ENCODE assay signal across 1 cellular context in the genomic region with DNA sequence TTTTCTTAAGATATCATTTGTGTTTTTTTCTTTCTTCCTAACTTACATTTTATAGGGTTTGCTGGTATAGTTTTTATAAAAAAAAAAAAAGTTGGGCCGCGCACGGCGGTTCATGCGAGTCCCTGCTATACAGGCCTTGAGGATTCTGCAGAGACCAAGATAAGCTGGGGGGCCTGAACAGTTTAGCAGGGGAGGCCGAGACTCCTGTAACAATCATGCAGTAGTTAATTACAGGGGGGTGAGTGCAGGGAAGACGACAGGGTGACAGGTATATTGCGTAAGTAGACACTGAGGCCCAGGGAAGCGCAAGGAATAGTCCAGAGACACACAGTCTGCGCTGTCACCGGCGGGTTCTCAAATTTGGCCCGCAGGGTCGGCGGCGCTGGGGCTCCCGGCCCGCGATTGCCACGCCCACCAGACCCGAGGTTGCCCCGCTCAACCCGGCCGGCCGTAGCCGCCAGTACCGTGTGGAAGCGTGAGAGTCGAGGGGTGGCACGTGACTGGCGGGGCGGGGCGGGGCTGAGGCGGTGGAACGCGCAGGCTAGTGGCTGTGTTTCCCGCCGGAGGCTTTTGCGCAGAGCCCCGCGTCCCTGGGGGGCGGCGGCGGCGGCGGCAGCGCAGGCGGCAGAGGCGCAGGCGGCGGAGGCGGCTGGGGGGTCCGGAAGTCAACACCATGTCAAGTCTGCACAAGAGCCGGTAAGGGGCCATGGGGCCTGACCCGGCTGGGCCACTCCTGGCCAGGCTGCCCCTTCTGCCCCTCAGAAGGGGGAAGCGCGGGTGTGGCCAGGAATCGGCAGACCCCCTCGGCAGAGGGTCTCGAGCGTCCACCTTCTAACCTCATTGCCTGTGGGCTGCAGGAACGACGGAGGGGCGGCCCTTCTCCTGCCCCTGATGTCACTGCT.
TF ChIP-seq lines count a peak whose summit lies in the region.

A gene with protein sequence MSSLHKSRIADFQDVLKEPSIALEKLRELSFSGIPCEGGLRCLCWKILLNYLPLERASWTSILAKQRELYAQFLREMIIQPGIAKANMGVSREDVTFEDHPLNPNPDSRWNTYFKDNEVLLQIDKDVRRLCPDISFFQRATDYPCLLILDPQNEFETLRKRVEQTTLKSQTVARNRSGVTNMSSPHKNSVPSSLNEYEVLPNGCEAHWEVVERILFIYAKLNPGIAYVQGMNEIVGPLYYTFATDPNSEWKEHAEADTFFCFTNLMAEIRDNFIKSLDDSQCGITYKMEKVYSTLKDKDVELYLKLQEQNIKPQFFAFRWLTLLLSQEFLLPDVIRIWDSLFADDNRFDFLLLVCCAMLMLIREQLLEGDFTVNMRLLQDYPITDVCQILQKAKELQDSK (plus strand): TSS at position 573 of the 902 bp plus-strand sequence. CDS start 101 bp downstream, at position 674.

TF ChIP-seq in HEK293, 187 proteins besides CTCF, POLR2A, EP300 and RAD21 (continued from another document):
- TF ChIP-seq, protein P1, sequence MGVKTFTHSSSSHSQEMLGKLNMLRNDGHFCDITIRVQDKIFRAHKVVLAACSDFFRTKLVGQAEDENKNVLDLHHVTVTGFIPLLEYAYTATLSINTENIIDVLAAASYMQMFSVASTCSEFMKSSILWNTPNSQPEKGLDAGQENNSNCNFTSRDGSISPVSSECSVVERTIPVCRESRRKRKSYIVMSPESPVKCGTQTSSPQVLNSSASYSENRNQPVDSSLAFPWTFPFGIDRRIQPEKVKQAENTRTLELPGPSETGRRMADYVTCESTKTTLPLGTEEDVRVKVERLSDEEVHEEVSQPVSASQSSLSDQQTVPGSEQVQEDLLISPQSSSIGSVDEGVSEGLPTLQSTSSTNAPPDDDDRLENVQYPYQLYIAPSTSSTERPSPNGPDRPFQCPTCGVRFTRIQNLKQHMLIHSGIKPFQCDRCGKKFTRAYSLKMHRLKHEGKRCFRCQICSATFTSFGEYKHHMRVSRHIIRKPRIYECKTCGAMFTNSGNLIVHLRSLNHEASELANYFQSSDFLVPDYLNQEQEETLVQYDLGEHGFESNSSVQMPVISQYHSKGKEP (tag by site-specific recombination; IDR thresholded peaks at IDR 0.05) = peak; percentile 53; the same call in 1 of the 2 replicates
- TF ChIP-seq HOXD13 (CRISPR knock-in tag; IDR thresholded peaks at IDR 0.05; ENCODE audit: borderline replicate concordance) = no peak
- no peak for TF ChIP-seq ZNF16 (tag by site-specific recombination; IDR thresholded peaks at IDR 0.05; ENCODE audit: low read depth)
- TF ChIP-seq, protein P2, sequence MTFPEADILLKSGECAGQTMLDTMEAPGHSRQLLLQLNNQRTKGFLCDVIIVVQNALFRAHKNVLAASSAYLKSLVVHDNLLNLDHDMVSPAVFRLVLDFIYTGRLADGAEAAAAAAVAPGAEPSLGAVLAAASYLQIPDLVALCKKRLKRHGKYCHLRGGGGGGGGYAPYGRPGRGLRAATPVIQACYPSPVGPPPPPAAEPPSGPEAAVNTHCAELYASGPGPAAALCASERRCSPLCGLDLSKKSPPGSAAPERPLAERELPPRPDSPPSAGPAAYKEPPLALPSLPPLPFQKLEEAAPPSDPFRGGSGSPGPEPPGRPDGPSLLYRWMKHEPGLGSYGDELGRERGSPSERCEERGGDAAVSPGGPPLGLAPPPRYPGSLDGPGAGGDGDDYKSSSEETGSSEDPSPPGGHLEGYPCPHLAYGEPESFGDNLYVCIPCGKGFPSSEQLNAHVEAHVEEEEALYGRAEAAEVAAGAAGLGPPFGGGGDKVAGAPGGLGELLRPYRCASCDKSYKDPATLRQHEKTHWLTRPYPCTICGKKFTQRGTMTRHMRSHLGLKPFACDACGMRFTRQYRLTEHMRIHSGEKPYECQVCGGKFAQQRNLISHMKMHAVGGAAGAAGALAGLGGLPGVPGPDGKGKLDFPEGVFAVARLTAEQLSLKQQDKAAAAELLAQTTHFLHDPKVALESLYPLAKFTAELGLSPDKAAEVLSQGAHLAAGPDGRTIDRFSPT (tag by site-specific recombination; IDR thresholded peaks at IDR 0.05) = peak; percentile 85
- peak; percentile 42; the same call in 1 of the 2 replicates for TF ChIP-seq ZNF843 (tag by site-specific recombination; IDR thresholded peaks at IDR 0.05)
- 0 out of 2 replicates have a peak, but pooled peaks have one; percentile 57 for TF ChIP-seq ZBTB1 (tag by site-specific recombination; IDR thresholded peaks at IDR 0.05)
- no peak for TF ChIP-seq ZNF112 (tag by site-specific recombination; IDR thresholded peaks at IDR 0.05)
- TF ChIP-seq ZNF837 (tag by site-specific recombination; IDR thresholded peaks at IDR 0.05) = no peak
- TF ChIP-seq, protein P3, sequence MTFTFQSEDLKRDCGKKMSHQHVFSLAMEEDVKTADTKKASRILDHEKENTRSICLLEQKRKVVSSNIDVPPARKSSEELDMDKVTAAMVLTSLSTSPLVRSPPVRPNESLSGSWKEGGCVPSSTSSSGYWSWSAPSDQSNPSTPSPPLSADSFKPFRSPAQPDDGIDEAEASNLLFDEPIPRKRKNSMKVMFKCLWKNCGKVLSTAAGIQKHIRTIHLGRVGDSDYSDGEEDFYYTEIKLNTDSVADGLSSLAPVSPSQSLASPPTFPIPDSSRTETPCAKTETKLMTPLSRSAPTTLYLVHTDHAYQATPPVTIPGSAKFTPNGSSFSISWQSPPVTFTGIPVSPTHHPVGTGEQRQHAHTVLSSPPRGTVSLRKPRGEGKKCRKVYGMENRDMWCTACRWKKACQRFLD (tag by site-specific recombination; IDR thresholded peaks at IDR 0.05) = no peak; the same call in 1 of the 2 replicates
- TF ChIP-seq ZXDB (tag by site-specific recombination; IDR thresholded peaks at IDR 0.05) = peak; percentile 93
- no peak; the same call in 1 of the 2 replicates for TF ChIP-seq ZNF549 (tag by site-specific recombination; IDR thresholded peaks at IDR 0.05)
- no peak for TF ChIP-seq ZNF530 (tag by site-specific recombination; IDR thresholded peaks at IDR 0.05; ENCODE audit: low read depth)
- TF ChIP-seq ZBTB17 (tag by site-specific recombination; IDR thresholded peaks at IDR 0.05) = peak; percentile 82
- 0 out of 2 replicates have a peak, but pooled peaks have one; percentile 45 for TF ChIP-seq ZNF785 (tag by site-specific recombination; IDR thresholded peaks at IDR 0.05)
- no peak; the same call in 1 of the 2 replicates for TF ChIP-seq ZNF623 (tag by site-specific recombination; IDR thresholded peaks at IDR 0.05)
- no peak for TF ChIP-seq SETDB1 (IDR thresholded peaks at IDR 0.05; ENCODE audit: insufficient read length, low read length)
- TF ChIP-seq HOXA7 (CRISPR knock-in tag; IDR thresholded peaks at IDR 0.05; ENCODE audit: borderline replicate concordance) = no peak
- TF ChIP-seq ZNF792 (tag by site-specific recombination; IDR thresholded peaks at IDR 0.05) = no peak
- TF ChIP-seq, protein P4, sequence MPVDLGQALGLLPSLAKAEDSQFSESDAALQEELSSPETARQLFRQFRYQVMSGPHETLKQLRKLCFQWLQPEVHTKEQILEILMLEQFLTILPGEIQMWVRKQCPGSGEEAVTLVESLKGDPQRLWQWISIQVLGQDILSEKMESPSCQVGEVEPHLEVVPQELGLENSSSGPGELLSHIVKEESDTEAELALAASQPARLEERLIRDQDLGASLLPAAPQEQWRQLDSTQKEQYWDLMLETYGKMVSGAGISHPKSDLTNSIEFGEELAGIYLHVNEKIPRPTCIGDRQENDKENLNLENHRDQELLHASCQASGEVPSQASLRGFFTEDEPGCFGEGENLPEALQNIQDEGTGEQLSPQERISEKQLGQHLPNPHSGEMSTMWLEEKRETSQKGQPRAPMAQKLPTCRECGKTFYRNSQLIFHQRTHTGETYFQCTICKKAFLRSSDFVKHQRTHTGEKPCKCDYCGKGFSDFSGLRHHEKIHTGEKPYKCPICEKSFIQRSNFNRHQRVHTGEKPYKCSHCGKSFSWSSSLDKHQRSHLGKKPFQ (tag by site-specific recombination; IDR thresholded peaks at IDR 0.05) = 0 out of 2 replicates have a peak, but pooled peaks have one; percentile 27
- no peak for TF ChIP-seq ZNF529 (tag by site-specific recombination; IDR thresholded peaks at IDR 0.05; ENCODE audit: insufficient replicate concordance)
- no peak for TF ChIP-seq ZNF621 (tag by site-specific recombination; IDR thresholded peaks at IDR 0.05)
- peak; percentile 57; the same call in 1 of the 2 replicates for TF ChIP-seq ZNF169 (tag by site-specific recombination; IDR thresholded peaks at IDR 0.05)
- no peak for TF ChIP-seq ZNF571 (tag by site-specific recombination; IDR thresholded peaks at IDR 0.05)
